ENCODE assay signal across 8 cellular contexts in genomic region chr17:29760279-29760721, GRCh38.
A peak's percentile ranks its signal among the peaks of the same experiment; 100 is the strongest.
DNase-seq lines count a peak whose midpoint lies in the region; ATAC-seq and TF ChIP-seq lines count a peak whose summit lies in the region.

No MANE protein-coding gene starts in this region.

- H3K27me3 ChIP-seq in SJSA1 (replicated peaks): no peaks in the 10 kb centered on the region
- no peaks in the 10 kb centered on the region for H3K27me3 ChIP-seq in adrenal gland
- no peaks in the 10 kb centered on the region for H3K27me3 ChIP-seq in kidney epithelial cell (ENCODE audit: control insufficient read depth, insufficient read depth, low read length)

- WGBS in adrenal gland, 4 donors: 0 to 6% (median 2%) methylated on average over 7 of the region's 7 CpGs

- H3K36me3 ChIP-seq in SJSA1 (0 out of 2 replicates have a peak, but pooled peaks cover 3% of the 10 kb centered on the region), adrenal gland (replicated peaks in 1 of 2) (no peaks in the 10 kb centered on the region), kidney epithelial cell (ENCODE audit: control insufficient read depth, insufficient read depth, low read length) (no peaks in the 10 kb centered on the region)

- peak overlapping the region; percentile 66 for H3K4me3 ChIP-seq in SJSA1
- peak overlapping the region in 3 of 4 donors; percentile 61 to 85 (median 81) for H3K4me3 ChIP-seq in adrenal gland
- H3K4me3 ChIP-seq in kidney epithelial cell (ENCODE audit: low read depth, low read length): peak overlapping the region; percentile 86

- no peaks in the 10 kb centered on the region for H3K9me3 ChIP-seq in SJSA1 (replicated peaks)
- H3K9me3 ChIP-seq in adrenal gland (replicated peaks in 1 of 3): no peaks in the 10 kb centered on the region

- H3K27ac ChIP-seq in SJSA1 (no peak overlapping the region), adrenal gland (peak overlapping the region in 4 of 5 donors; percentile 8 to 86 (median 68))

- TF ChIP-seq CTCF in adrenal gland (IDR thresholded peaks at IDR 0.05) (no peak), kidney epithelial cell (IDR thresholded peaks at IDR 0.05; ENCODE audit: insufficient read depth, low read length, poor library complexity, severe bottlenecking) (no peak)

- intact Hi-C loops in adrenal gland (cut with DNase I): no loop called here

- H3K4me1 ChIP-seq in SJSA1 (replicated peaks): peaks cover 5% of the 10 kb centered on the region
- peaks cover 8 to 19% of the 10 kb centered on the region in 2 donors for H3K4me1 ChIP-seq in adrenal gland (replicated peaks in 1 of 2)

- peak; percentile 17 for DNase-seq in EL
- peak in 1 of 2 experiments; percentile 39 for DNase-seq in SJSA1 (ENCODE audit: low read depth in 1 of 2, low spot score in 2 of 2)
- DNase-seq in adrenal gland: no peak
- DNase-seq in kidney epithelial cell (ENCODE audit: low read depth): no peak
- peak; percentile 23 to 64 for DNase-seq in stimulated activated CD4-positive, alpha-beta T cell treated with anti-CD3 and anti-CD28 coated beads, Interleukin-4, amount 100 ng/mL, for 4 hours
- DNase-seq in hypothalamus (lab: John Stamatoyannopoulos, UW): no peak
- DNase-seq in kidney glomerular epithelial cell (lab: John Stamatoyannopoulos, UW): no peak

- ATAC-seq in HG02588 (IDR thresholded peaks at IDR 0.05; ENCODE audit: unreplicated experiment): peak; percentile 46

- TF ChIP-seq POLR2A in adrenal gland (IDR thresholded peaks at IDR 0.05): no peak

Comparison
In these comparisons a context has a peak if more than half of its experiments do, and no peak if none do; other contexts are left out.
1. DNase-seq: peak in EL (single experiment) and stimulated activated CD4-positive, alpha-beta T cell treated with anti-CD3 and anti-CD28 coated beads, Interleukin-4, amount 100 ng/mL, for 4 hours (2 of 2); none in adrenal gland (0 of 7), kidney epithelial cell (single experiment), hypothalamus (0 of 51) and kidney glomerular epithelial cell (single experiment).
2. Peak in every context shown above with its lines, with median percentiles within 50 percentile points of each other: H3K4me3 ChIP-seq.